ENCODE assay signal across 10 cellular contexts in the genomic region with DNA sequence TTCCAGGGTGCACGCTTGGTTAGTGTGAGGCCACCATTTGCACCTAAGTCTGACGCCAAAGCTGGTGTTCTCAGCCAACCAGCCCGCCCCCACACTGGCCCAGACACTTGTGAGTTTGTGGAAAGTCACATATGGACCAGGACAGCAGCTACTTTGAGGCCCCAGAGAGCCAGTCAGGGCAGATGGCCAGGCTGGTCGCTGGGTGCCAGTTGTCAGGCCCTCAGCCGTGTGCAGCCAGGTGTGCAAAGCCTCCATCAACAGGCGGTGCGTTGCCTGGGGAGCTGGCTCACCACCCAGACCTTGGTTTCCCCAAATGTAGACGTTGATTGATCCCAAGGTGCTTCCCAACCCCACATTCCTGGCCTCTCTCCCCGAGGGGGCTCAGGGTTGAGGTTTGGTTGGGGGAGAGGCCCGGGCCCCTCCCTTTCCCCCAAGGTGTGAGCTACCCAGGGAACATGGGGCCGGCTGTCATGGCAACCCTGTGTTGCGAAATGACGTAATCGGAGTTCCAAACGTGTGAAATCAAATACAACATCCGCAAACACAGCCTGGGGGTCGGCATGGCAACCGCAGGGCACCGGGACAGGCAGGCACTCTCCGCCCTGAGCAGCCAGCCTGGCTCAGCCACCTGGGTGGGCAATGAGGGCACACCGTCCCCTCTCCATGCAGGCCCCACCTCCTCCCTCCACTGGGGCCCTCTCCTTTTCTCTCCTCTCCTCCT. TPM values are rescaled to one million over a fixed set of nuclear protein-coding genes. Genes with fewer than 3 reads are reported as not detected.
A peak's percentile ranks its signal among the peaks of the same experiment; 100 is the strongest.
DNase-seq lines count a peak whose midpoint lies in the region; ATAC-seq and TF ChIP-seq lines count a peak whose summit lies in the region.
"Had no signal": no experiment of that assay in that cellular context is flagged by ENCODE, and none has a peak within 500 bp of the region (broad histone marks: within the 10 kb centered on the region; RNA-seq: fewer than 3 reads in every experiment).

No MANE protein-coding gene starts in this region.

- CTCF ChIA-PET in activated CD8-positive, alpha-beta T cell treated with anti-CD3 and anti-CD28 coated beads for 36 hours (lab: Charles Lee), result no interaction called here

- no peak overlapping the region for H3K27ac Mint-ChIP-seq in activated CD8-positive, alpha-beta T cell treated with anti-CD3 and anti-CD28 coated beads for 36 hours
- no peak overlapping the region for H3K27ac Mint-ChIP-seq in effector memory CD8-positive, alpha-beta T cell

- ATAC-seq in activated CD8-positive, alpha-beta T cell treated with anti-CD3 and anti-CD28 coated beads for 36 hours, result peak; percentile 34
- no peak for ATAC-seq in lung (ENCODE audit: insufficient read depth, low FRiP score)
- no peak for ATAC-seq in effector memory CD8-positive, alpha-beta T cell (replicated peaks)

- no peaks in the 10 kb centered on the region for H3K27me3 ChIP-seq in lung (ENCODE audit: control insufficient read depth, insufficient read depth)

- no peaks in the 10 kb centered on the region for H3K36me3 ChIP-seq in lung (ENCODE audit: control insufficient read depth in 2 of 2, insufficient read depth in 2 of 2, low read length in 2 of 2)
- H3K36me3 ChIP-seq: esophagus muscularis mucosa had no signal

- H3K4me1 ChIP-seq in lung (ENCODE audit: control insufficient read depth in 2 of 2, insufficient read depth in 2 of 2, low read length in 2 of 2), result no peaks in the 10 kb centered on the region
- H3K4me1 ChIP-seq: esophagus muscularis mucosa had no signal

- no peak overlapping the region for H3K4me3 Mint-ChIP-seq in activated CD8-positive, alpha-beta T cell treated with anti-CD3 and anti-CD28 coated beads for 36 hours
- H3K4me3 Mint-ChIP-seq in effector memory CD8-positive, alpha-beta T cell, result no peak overlapping the region
- H3K4me3 Mint-ChIP-seq: naive thymus-derived CD8-positive, alpha-beta T cell had no signal

- H3K4me1 Mint-ChIP-seq in activated CD8-positive, alpha-beta T cell treated with anti-CD3 and anti-CD28 coated beads for 36 hours (ENCODE audit: low read depth), result no peaks in the 10 kb centered on the region
- H3K4me1 Mint-ChIP-seq in effector memory CD8-positive, alpha-beta T cell (ENCODE audit: low read depth in 2 of 2), result peaks cover 0 to 2% of the 10 kb centered on the region in 2 donors

- no peaks in the 10 kb centered on the region for H3K9me3 ChIP-seq in lung (ENCODE audit: control insufficient read depth in 2 of 2, insufficient read depth in 1 of 2, low read length in 1 of 2)
- H3K9me3 ChIP-seq: esophagus muscularis mucosa had no signal

- H3K4me3 ChIP-seq in lung, result no peak overlapping the region
- H3K4me3 ChIP-seq: esophagus muscularis mucosa had no signal

- intact Hi-C loops in activated CD8-positive, alpha-beta T cell treated with anti-CD3 and anti-CD28 coated beads for 36 hours (cut with micrococcal nuclease), result no loop called here

- TF ChIP-seq CTCF in activated CD8-positive, alpha-beta T cell treated with anti-CD3 and anti-CD28 coated beads for 36 hours (IDR thresholded peaks at IDR 0.05), result no peak
- no peak for TF ChIP-seq CTCF in lung (IDR thresholded peaks at IDR 0.05; ENCODE audit: control extremely low read depth, extremely low read depth)

- H3K9me3 Mint-ChIP-seq in activated CD8-positive, alpha-beta T cell treated with anti-CD3 and anti-CD28 coated beads for 36 hours, result no peaks in the 10 kb centered on the region
- no peaks in the 10 kb centered on the region for H3K9me3 Mint-ChIP-seq in effector memory CD8-positive, alpha-beta T cell
- H3K9me3 Mint-ChIP-seq: naive thymus-derived CD8-positive, alpha-beta T cell had no signal

- peaks cover 24% of the 10 kb centered on the region for H3K27me3 Mint-ChIP-seq in activated CD8-positive, alpha-beta T cell treated with anti-CD3 and anti-CD28 coated beads for 36 hours
- peaks cover 54 to 77% of the 10 kb centered on the region in 2 donors for H3K27me3 Mint-ChIP-seq in effector memory CD8-positive, alpha-beta T cell

- H3K36me3 Mint-ChIP-seq in activated CD8-positive, alpha-beta T cell treated with anti-CD3 and anti-CD28 coated beads for 36 hours (ENCODE audit: low read depth), result no peaks in the 10 kb centered on the region
- H3K36me3 Mint-ChIP-seq in effector memory CD8-positive, alpha-beta T cell (ENCODE audit: insufficient read depth), result no peaks in the 10 kb centered on the region
- H3K36me3 Mint-ChIP-seq: naive thymus-derived CD8-positive, alpha-beta T cell had no signal

- POLR2A ChIA-PET in activated CD8-positive, alpha-beta T cell treated with anti-CD3 and anti-CD28 coated beads for 36 hours (lab: Charles Lee), result interaction anchor here (0.5 kb wide), 1 partner anchor 14 kb away, joined by 3 read pairs; no protein-coding TSS in a partner anchor

- 39 to 51% methylated on average over 21 of the region's 21 CpGs for WGBS in lung, 2 donors

- DNase-seq in ELF-1 (ENCODE audit: low read depth, low spot score) (peak; percentile 34), NCI-H1930 (lab: John Stamatoyannopoulos, UW) (peak; percentile 33 to 56), lung (ENCODE audit: low spot score) (peak; percentile 52), GOT3 (lab: John Stamatoyannopoulos, UW) (no peak), MV-4-11 (lab: John Stamatoyannopoulos, UW) (no peak), C1 segment of cervical spinal cord (lab: John Stamatoyannopoulos, UW) (no peak)
- DNase-seq in activated CD8-positive, alpha-beta T cell treated with anti-CD3 and anti-CD28 coated beads for 36 hours, result peak; percentile 42
- DNase-seq in effector memory CD8-positive, alpha-beta T cell, result no peak

- H3K27ac ChIP-seq in lung (ENCODE audit: low read depth in 1 of 2, low read length in 1 of 2), result no peak overlapping the region
- H3K27ac ChIP-seq: esophagus muscularis mucosa had no signal

RNA-seq across cellular contexts. Expression of a gene that starts 42.2 kb away (rescaled TPM):
- total RNA-seq in activated CD8-positive, alpha-beta T cell treated with anti-CD3 and anti-CD28 coated beads for 36 hours, result not detected
- total RNA-seq in lung, result 1 to 10 TPM; 2.3 to 4.2 TPM
- 1 to 10 TPM in 1 of 2 donors, under 1 TPM in 1; 0.94 to 2.1 TPM for polyA plus RNA-seq in lung
- total RNA-seq: naive thymus-derived CD8-positive, alpha-beta T cell had no signal
- polyA plus RNA-seq: naive thymus-derived CD8-positive, alpha-beta T cell had no signal

Comparison
In these comparisons a context has a peak if more than half of its experiments do, and no peak if none do; other contexts are left out.
1. DNase-seq: peak in ELF-1 (single experiment), NCI-H1930 (2 of 2), activated CD8-positive, alpha-beta T cell treated with anti-CD3 and anti-CD28 coated beads for 36 hours (single experiment) and lung (single experiment); none in GOT3 (single experiment), MV-4-11 (single experiment), effector memory CD8-positive, alpha-beta T cell (0 of 3) and C1 segment of cervical spinal cord (0 of 14).